Comparison of ENCODE assay signal across 9 cellular contexts in the genomic region with DNA sequence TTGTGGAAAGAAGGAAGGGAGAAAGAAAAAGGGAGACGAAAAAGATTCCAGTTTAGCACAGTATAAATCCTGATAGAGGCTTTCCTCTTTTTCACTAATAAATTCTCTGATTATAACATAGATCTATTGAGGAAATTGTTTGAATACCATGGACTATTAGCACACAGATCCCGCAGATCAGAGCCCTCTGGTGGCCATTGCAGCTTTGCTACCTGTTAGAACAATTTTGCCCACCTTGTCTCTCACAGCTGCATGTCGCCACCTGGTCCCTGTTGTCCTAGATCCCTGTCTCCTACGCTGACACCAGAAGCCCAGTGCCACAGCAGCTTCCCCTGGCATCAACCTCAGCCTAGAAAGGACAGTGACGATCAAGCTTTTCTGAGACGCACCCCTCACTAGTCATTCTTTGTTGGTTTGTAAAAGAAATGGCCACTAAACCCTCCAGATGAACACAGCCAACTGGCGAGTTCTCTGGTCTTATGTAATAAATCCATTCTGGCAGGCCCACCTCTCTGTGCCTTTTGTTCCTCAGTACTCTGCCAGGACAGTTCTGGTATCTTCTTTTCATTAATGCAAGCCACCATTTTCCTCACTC. TPM values are rescaled to one million over a fixed set of nuclear protein-coding genes. Genes with fewer than 3 reads are reported as not detected.
DNase-seq lines count a peak whose midpoint lies in the region; ATAC-seq and TF ChIP-seq lines count a peak whose summit lies in the region.
"Had no signal": no experiment of that assay in that cellular context is flagged by ENCODE, and none has a peak within 500 bp of the region (broad histone marks: within the 10 kb centered on the region; RNA-seq: fewer than 3 reads in every experiment).

No MANE protein-coding gene starts in this region.

- H3K79me2 ChIP-seq in SU-DHL-6 (ENCODE audit: insufficient read depth, low read length) = no peaks in the 10 kb centered on the region

- H3K27ac ChIP-seq in SU-DHL-6 (ENCODE audit: low read depth, low read length) (no peak overlapping the region), lower lobe of right lung (no peak overlapping the region)

- DNase-seq in DMS153 (lab: John Stamatoyannopoulos, UW) (peak; percentile 9), DMS153 treated with DMSO at 0.1 percent for 48 hours (lab: John Stamatoyannopoulos, UW; ENCODE audit: unreplicated experiment) (no peak), lower lobe of right lung (no peak), OCI-M1 (lab: John Stamatoyannopoulos, UW) (no peak)

- H3K9me3 ChIP-seq in SU-DHL-6 (ENCODE audit: insufficient read depth, low read length) (no peaks in the 10 kb centered on the region), lower lobe of right lung (no peaks in the 10 kb centered on the region)

- no peak overlapping the region for H3K9ac ChIP-seq in SU-DHL-6 (ENCODE audit: low read length)

- H4K20me1 ChIP-seq in SU-DHL-6 (ENCODE audit: low read depth, low read length) = no peaks in the 10 kb centered on the region

- H3K36me3 ChIP-seq in SU-DHL-6 (ENCODE audit: low read length) (no peaks in the 10 kb centered on the region), lower lobe of right lung (no peaks in the 10 kb centered on the region)

- no peaks in the 10 kb centered on the region for H3F3A ChIP-seq in SU-DHL-6 (ENCODE audit: insufficient read depth)

- H3K4me2 ChIP-seq in SU-DHL-6 (ENCODE audit: low read depth, low read length, poor library complexity, severe bottlenecking) = no peak overlapping the region

- H3K27me3 ChIP-seq in SU-DHL-6 (ENCODE audit: low read length) (no peaks in the 10 kb centered on the region), lower lobe of right lung (ENCODE audit: low read depth) (no peaks in the 10 kb centered on the region)

- intact Hi-C loops in lower lobe of right lung (cut with DNase I) = no loop called here

- H3K4me3 ChIP-seq in SU-DHL-6 (ENCODE audit: insufficient read depth, low read length, poor library complexity, severe bottlenecking) = no peak overlapping the region
- H3K4me3 ChIP-seq in lower lobe of right lung = no peak overlapping the region

- no peak overlapping the region for H2AFZ ChIP-seq in SU-DHL-6 (ENCODE audit: low read depth, low read length, severe bottlenecking)

- TF ChIP-seq CTCF in SU-DHL-6 (IDR thresholded peaks at IDR 0.05; ENCODE audit: insufficient read depth, low read length, poor library complexity, severe bottlenecking) (peak; percentile 61), lower lobe of right lung (IDR thresholded peaks at IDR 0.05) (peak; percentile 39)

- peak; percentile 69 for ATAC-seq in HG03175 (IDR thresholded peaks at IDR 0.05; ENCODE audit: unreplicated experiment)
- no peak for ATAC-seq in lower lobe of right lung
- no peak for ATAC-seq in HG02678 (IDR thresholded peaks at IDR 0.05; ENCODE audit: unreplicated experiment)
- ATAC-seq in GM18873 (IDR thresholded peaks at IDR 0.05; ENCODE audit: low FRiP score, unreplicated experiment) = no peak
- ATAC-seq: naive thymus-derived CD4-positive, alpha-beta T cell had no signal

- no peaks in the 10 kb centered on the region for H3K9me2 ChIP-seq in SU-DHL-6 (replicated peaks; ENCODE audit: insufficient read depth, low read length)

- H3K4me1 ChIP-seq in lower lobe of right lung = no peaks in the 10 kb centered on the region

RNA-seq across cellular contexts. Expression of gene GPHB5, which starts 9.9 kb away (rescaled TPM):
- not detected for total RNA-seq in lower lobe of right lung
- total RNA-seq: naive thymus-derived CD4-positive, alpha-beta T cell had no signal
